Comparison of ENCODE assay signal across 8 cellular contexts in genomic region chrX:153935326-153935851, GRCh38. TPM values are rescaled to one million over a fixed set of nuclear protein-coding genes. Genes with fewer than 3 reads are reported as not detected.
DNase-seq lines count a peak whose midpoint lies in the region; ATAC-seq and TF ChIP-seq lines count a peak whose summit lies in the region.

No MANE protein-coding gene starts in this region.

- H3K4me2 ChIP-seq in Karpas-422 (ENCODE audit: low read depth, low read length, poor library complexity, severe bottlenecking): peak overlapping the region; percentile 82

- H3K4me1 Mint-ChIP-seq in progenitor cell of endocrine pancreas (ENCODE audit: low read depth): peaks cover 5% of the 10 kb centered on the region

- 0 out of 2 replicates have a peak, but pooled peaks cover 4% of the 10 kb centered on the region for H3K36me3 ChIP-seq in Karpas-422 (ENCODE audit: insufficient read depth, low read length)
- no peaks in the 10 kb centered on the region for H3K36me3 ChIP-seq in ectodermal cell (ENCODE audit: control insufficient read depth, insufficient read depth, low read length)

- peak overlapping the region; percentile 67; the same call in 1 of the 2 replicates for H2AFZ ChIP-seq in Karpas-422 (ENCODE audit: low read length)

- no peaks in the 10 kb centered on the region for H4K20me1 ChIP-seq in Karpas-422 (ENCODE audit: insufficient read depth, low read depth, low read length)

- H3K27me3 ChIP-seq in Karpas-422 (ENCODE audit: low read length) (no peaks in the 10 kb centered on the region), ectodermal cell (ENCODE audit: control insufficient read depth, insufficient read depth, low read length, poor library complexity, severe bottlenecking) (no peaks in the 10 kb centered on the region)

- WGBS in ectodermal cell, 2 experiments: 19 to 24% methylated on average over 31 of the region's 32 CpGs

- H3K79me2 ChIP-seq in Karpas-422 (ENCODE audit: low read length): peaks cover 20% of the 10 kb centered on the region

- H3K9me2 ChIP-seq in Karpas-422 (replicated peaks; ENCODE audit: insufficient read depth, low read length): no peaks in the 10 kb centered on the region

- H3K9ac ChIP-seq in Karpas-422 (ENCODE audit: low read length): peak overlapping the region; percentile 72

- peaks cover 7% of the 10 kb centered on the region for H3K9me3 Mint-ChIP-seq in progenitor cell of endocrine pancreas (ENCODE audit: low read depth)

- H3K27me3 Mint-ChIP-seq in progenitor cell of endocrine pancreas: no peaks in the 10 kb centered on the region

- H3K9me3 ChIP-seq in Karpas-422 (ENCODE audit: low read length) (no peaks in the 10 kb centered on the region), ectodermal cell (ENCODE audit: control insufficient read depth, low read length) (no peaks in the 10 kb centered on the region)

- peak; percentile 81 for DNase-seq in activated CD8-positive, alpha-beta memory T cell treated with anti-CD3 and anti-CD28 coated beads for 24 hours
- DNase-seq in activated CD8-positive, alpha-beta memory T cell treated with anti-CD3 and anti-CD28 coated beads, Interleukin-2, amount 50 U/mL, for 4 hours: no peak
- DNase-seq in Karpas-422 (no peak), progenitor cell of endocrine pancreas (ENCODE audit: low spot score, unreplicated experiment) (no peak), GDM1 (lab: John Stamatoyannopoulos, UW) (no peak), ACHN (no peak)

- H3K4me1 ChIP-seq in Karpas-422 (ENCODE audit: low read length) (peaks cover 16% of the 10 kb centered on the region), ectodermal cell (ENCODE audit: control insufficient read depth, insufficient read depth, low read length) (peaks cover 11% of the 10 kb centered on the region)

- H3K27ac Mint-ChIP-seq in progenitor cell of endocrine pancreas: no peak overlapping the region

- H3K36me3 Mint-ChIP-seq in progenitor cell of endocrine pancreas (ENCODE audit: insufficient read depth): peaks cover 4% of the 10 kb centered on the region

- ATAC-seq in HG02642 (IDR thresholded peaks at IDR 0.05; ENCODE audit: poor library complexity, unreplicated experiment): no peak

- H3K4me3 Mint-ChIP-seq in progenitor cell of endocrine pancreas (ENCODE audit: low read depth): peak overlapping the region; percentile 68

- H3K27ac ChIP-seq in Karpas-422 (ENCODE audit: low read length): no peak overlapping the region
- H3K27ac ChIP-seq in ectodermal cell (ENCODE audit: insufficient read depth, low read depth, low read length, poor library complexity, severe bottlenecking): no peak overlapping the region

- peak overlapping the region; percentile 75 for H3K4me3 ChIP-seq in Karpas-422 (ENCODE audit: low read length)
- peak overlapping the region; percentile 4 for H3K4me3 ChIP-seq in ectodermal cell (ENCODE audit: insufficient read depth, low read depth, low read length)

- in situ Hi-C loops in ACHN (cut with HindIII; ENCODE audit: low pct_ligation_motif_present, low pct_unique_long_range_greater_than_20kb, low sequenced_read_pairs): no loop called here

- no peak for TF ChIP-seq CTCF in progenitor cell of endocrine pancreas (IDR thresholded peaks at IDR 0.05; ENCODE audit: unreplicated experiment)

RNA-seq across cellular contexts. Expression of gene NAA10, which starts 0.6 kb away (rescaled TPM):
- total RNA-seq in Karpas-422 (2014; rRNA removed; shearing (Covaris generic); ENCODE audit: low replicate concordance): 103 and 144 TPM in 2 replicates
- 104 TPM for polyA plus RNA-seq in ectodermal cell (2013, experiment 1 of 4)
- polyA plus RNA-seq in ectodermal cell (2013, experiment 2 of 4): 95.2 TPM
- polyA plus RNA-seq in ectodermal cell (2013, experiment 3 of 4): 79.9 TPM
- polyA plus RNA-seq in ectodermal cell (2013, experiment 4 of 4): 87.6 TPM
- total RNA-seq in progenitor cell of endocrine pancreas: 85.3 and 86.3 TPM in 2 replicates

RNA-seq across cellular contexts. Expression of gene RENBP, which starts 9.1 kb away (rescaled TPM):
- total RNA-seq in Karpas-422 (2014; rRNA removed; shearing (Covaris generic); ENCODE audit: low replicate concordance): 0.22 and 0.26 TPM in 2 replicates
- 5.0 TPM for polyA plus RNA-seq in ectodermal cell (2013, experiment 1 of 4)
- 7.5 TPM for polyA plus RNA-seq in ectodermal cell (2013, experiment 2 of 4)
- 5.1 TPM for polyA plus RNA-seq in ectodermal cell (2013, experiment 3 of 4)
- polyA plus RNA-seq in ectodermal cell (2013, experiment 4 of 4): 7.4 TPM
- total RNA-seq in progenitor cell of endocrine pancreas: 2.5 and 3.3 TPM in 2 replicates

RNA-seq across cellular contexts. Expression of gene ARHGAP4, which starts 9.3 kb away (rescaled TPM):
- total RNA-seq in Karpas-422 (2014; rRNA removed; shearing (Covaris generic); ENCODE audit: low replicate concordance): 104 and 218 TPM in 2 replicates
- 9.0 TPM for polyA plus RNA-seq in ectodermal cell (2013, experiment 1 of 4)
- 14.4 TPM for polyA plus RNA-seq in ectodermal cell (2013, experiment 2 of 4)
- 10.2 TPM for polyA plus RNA-seq in ectodermal cell (2013, experiment 3 of 4)
- polyA plus RNA-seq in ectodermal cell (2013, experiment 4 of 4): 9.5 TPM
- 16.4 and 16.7 TPM in 2 replicates for total RNA-seq in progenitor cell of endocrine pancreas

RNA-seq across cellular contexts. Expression of gene AVPR2, which starts 30.9 kb away (rescaled TPM):
- total RNA-seq in Karpas-422 (2014; rRNA removed; shearing (Covaris generic); ENCODE audit: low replicate concordance): not detected in 2 replicates
- not detected for polyA plus RNA-seq in ectodermal cell (2013, experiment 1 of 4)
- not detected for polyA plus RNA-seq in ectodermal cell (2013, experiment 2 of 4)
- not detected for polyA plus RNA-seq in ectodermal cell (2013, experiment 3 of 4)
- not detected for polyA plus RNA-seq in ectodermal cell (2013, experiment 4 of 4)
- total RNA-seq in progenitor cell of endocrine pancreas: not detected in 2 replicates

RNA-seq across cellular contexts. Expression of gene HCFC1, which starts 36.2 kb away (rescaled TPM):
- 16.8 and 29.4 TPM in 2 replicates for total RNA-seq in Karpas-422 (2014; rRNA removed; shearing (Covaris generic); ENCODE audit: low replicate concordance)
- polyA plus RNA-seq in ectodermal cell (2013, experiment 1 of 4): 85.2 TPM
- polyA plus RNA-seq in ectodermal cell (2013, experiment 2 of 4): 86.5 TPM
- polyA plus RNA-seq in ectodermal cell (2013, experiment 3 of 4): 61.4 TPM
- polyA plus RNA-seq in ectodermal cell (2013, experiment 4 of 4): 68.1 TPM
- total RNA-seq in progenitor cell of endocrine pancreas: 105 and 121 TPM in 2 replicates
